16 cellular contexts compared by ENCODE assay signal in genomic region chr1:161499099-161500078, GRCh38. TPM values are rescaled to one million over a fixed set of nuclear protein-coding genes. Genes with fewer than 3 reads are reported as not detected.
DNase-seq lines count a peak whose midpoint lies in the region; ATAC-seq, FAIRE-seq and TF ChIP-seq lines count a peak whose summit lies in the region.
"Had no signal": no experiment of that assay in that cellular context is flagged by ENCODE, and none has a peak within 500 bp of the region (broad histone marks: within the 10 kb centered on the region; RNA-seq: fewer than 3 reads in every experiment).

No MANE protein-coding gene starts in this region.

- peak; percentile 87 for DNase-seq in SIG-M5 treated with dmso at 0.1 percent for 504 hours (lab: John Stamatoyannopoulos, UW; ENCODE audit: unreplicated experiment)
- no peak for DNase-seq in SIG-M5 (lab: John Stamatoyannopoulos, UW)
- peak; percentile 57 for DNase-seq in NOMO-1 treated with dmso at 0.1 percent for 144 hours (lab: John Stamatoyannopoulos, UW; ENCODE audit: unreplicated experiment)
- peak; percentile 35 for DNase-seq in endothelial cell of umbilical vein (ENCODE audit: low read depth, low spot score)
- peak; percentile 86 for DNase-seq in pons (ENCODE audit: low spot score)
- DNase-seq in COLO668 (lab: John Stamatoyannopoulos, UW; ENCODE audit: unreplicated experiment): no peak
- DNase-seq: left cardiac atrium, tibial artery had no signal

- no peak overlapping the region for H3K9ac ChIP-seq in endothelial cell of umbilical vein (replicated peaks; ENCODE audit: extremely low read depth, insufficient read depth, low read length)

- H3K27ac ChIP-seq in endothelial cell of umbilical vein (ENCODE audit: insufficient read depth, low read depth, low read length): peak overlapping the region; percentile 1
- H3K27ac ChIP-seq: 22Rv1, tibial artery had no signal

- CTCF ChIA-PET in endothelial cell of umbilical vein (lab: Charles Lee): interaction anchor here (1.0 to 3.2 kb wide), 3 partner anchors 11 to 538 kb away, joined by 3 to 23 read pairs (median 7); no protein-coding TSS in a partner anchor

- H3K4me3 ChIP-seq in endothelial cell of umbilical vein (replicated peaks in 1 of 3; ENCODE audit: insufficient read depth in 1 of 3, low read depth in 1 of 3, low read length in 3 of 3): no peak overlapping the region
- H3K4me3 ChIP-seq: smooth muscle cell, tibial artery had no signal

- H4K20me1 ChIP-seq in endothelial cell of umbilical vein (replicated peaks; ENCODE audit: control insufficient read depth, extremely low read depth, insufficient read depth, low read length): no peaks in the 10 kb centered on the region

- no peaks in the 10 kb centered on the region for H3K36me3 ChIP-seq in endothelial cell of umbilical vein (ENCODE audit: control insufficient read depth in 2 of 2, extremely low read depth in 1 of 2, insufficient read depth in 2 of 2, low read length in 2 of 2)
- H3K36me3 ChIP-seq: tibial artery had no signal

- no peaks in the 10 kb centered on the region for H3K9me3 ChIP-seq in endothelial cell of umbilical vein (replicated peaks; ENCODE audit: control insufficient read depth, insufficient read depth, low read length)
- H3K9me3 ChIP-seq: tibial artery had no signal

- H3K4me1 ChIP-seq in endothelial cell of umbilical vein (ENCODE audit: control insufficient read depth, extremely low read depth, insufficient read depth, low read length): peaks cover 12% of the 10 kb centered on the region
- H3K4me1 ChIP-seq: tibial artery had no signal

- POLR2A ChIA-PET in endothelial cell of umbilical vein (lab: Charles Lee): no interaction called here

- peaks cover 2 to 4% of the 10 kb centered on the region in 2 experiments for H3K27me3 ChIP-seq in endothelial cell of umbilical vein (ENCODE audit: control insufficient read depth in 2 of 2, insufficient read depth in 2 of 2, low read length in 2 of 2)

- intact Hi-C loops in endothelial cell of umbilical vein (cut with micrococcal nuclease): no loop called here

- no peak for ATAC-seq in GM19463 (IDR thresholded peaks at IDR 0.05; ENCODE audit: unreplicated experiment)
- no peak for ATAC-seq in GM18907 (IDR thresholded peaks at IDR 0.05; ENCODE audit: unreplicated experiment)

- H3K9me1 ChIP-seq in endothelial cell of umbilical vein (replicated peaks; ENCODE audit: control insufficient read depth, extremely low read depth, insufficient read depth, low read length): no peaks in the 10 kb centered on the region

- peak overlapping the region; percentile 7 for H3K4me2 ChIP-seq in endothelial cell of umbilical vein (ENCODE audit: insufficient read depth, low read length)
- H3K4me2 ChIP-seq: smooth muscle cell had no signal

- no TSS peak for BruUV-seq in endothelial cell of umbilical vein (replicated peaks; lab: Mats Ljungman, UMichigan)

- no peak for TF ChIP-seq CTCF in endothelial cell of umbilical vein (IDR thresholded peaks at IDR 0.05; ENCODE audit: extremely low read depth in 1 of 2, insufficient read depth in 1 of 2, low read depth in 1 of 2, low read length in 2 of 2)

- dilution Hi-C loops in endothelial cell of umbilical vein (cut with MboI; ENCODE audit: extremely low pct_ligation_motif_present, low sequenced_read_pairs): no loop called here

- TF ChIP-seq POLR2A in endothelial cell of umbilical vein (IDR thresholded peaks at IDR 0.05; ENCODE audit: low read depth, low read length): no peak

- H2AFZ ChIP-seq in endothelial cell of umbilical vein (ENCODE audit: low read depth, low read length): peak overlapping the region; percentile 58

- peak; percentile 84 for FAIRE-seq in endothelial cell of umbilical vein (lab: Jason Lieb, UNC)

- H3K79me2 ChIP-seq in endothelial cell of umbilical vein (ENCODE audit: control insufficient read depth, insufficient read depth, low read length): no peaks in the 10 kb centered on the region

TF ChIP-seq in endothelial cell of umbilical vein, 7 proteins besides CTCF, POLR2A, EP300 and RAD21:
- TF ChIP-seq, protein P1, sequence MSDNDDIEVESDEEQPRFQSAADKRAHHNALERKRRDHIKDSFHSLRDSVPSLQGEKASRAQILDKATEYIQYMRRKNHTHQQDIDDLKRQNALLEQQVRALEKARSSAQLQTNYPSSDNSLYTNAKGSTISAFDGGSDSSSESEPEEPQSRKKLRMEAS (IDR thresholded peaks at IDR 0.05; ENCODE audit: insufficient read depth, insufficient read length): no peak
- TF ChIP-seq EZH2 (IDR thresholded peaks at IDR 0.05; ENCODE audit: borderline replicate concordance, low read depth, low read length, severe bottlenecking): no peak
- no peak for TF ChIP-seq GATA2 (IDR thresholded peaks at IDR 0.05; ENCODE audit: insufficient read depth, insufficient read length, low read depth, low read length)
- no peak for TF ChIP-seq POLR2AphosphoS5 (IDR thresholded peaks at IDR 0.05; ENCODE audit: insufficient read depth, low read depth, low read length)
- TF ChIP-seq MYC (IDR thresholded peaks at IDR 0.05; ENCODE audit: low read depth, low read length): no peak
- no peak for TF ChIP-seq JUN (IDR thresholded peaks at IDR 0.05; ENCODE audit: borderline replicate concordance, insufficient read depth, insufficient read length, low read depth)
- TF ChIP-seq FOS (IDR thresholded peaks at IDR 0.05; ENCODE audit: borderline replicate concordance, insufficient read depth, low read length): no peak

RNA-seq across cellular contexts. Expression of gene FCGR2A, which starts 5.9 kb away (rescaled TPM):
- total RNA-seq in endothelial cell of umbilical vein: not detected in 2 replicates
- not detected in 2 replicates for polyA plus RNA-seq in endothelial cell of umbilical vein
- not detected in 2 replicates for polyA plus RNA-seq in endothelial cell of umbilical vein (2011; cell fraction: cytosol; rRNA removed)
- not detected in 2 replicates for polyA plus RNA-seq in endothelial cell of umbilical vein (2011; cell fraction: nucleus; rRNA removed)
- polyA plus RNA-seq in endothelial cell of umbilical vein (2012): 0.20 and 0.24 TPM in 2 replicates
- 2.8 and 3.0 TPM in 2 replicates for polyA minus RNA-seq in endothelial cell of umbilical vein
- polyA minus RNA-seq in endothelial cell of umbilical vein (2011; cell fraction: cytosol; rRNA and poly(A)+ RNA removed): not detected
- not detected in 2 replicates for polyA minus RNA-seq in endothelial cell of umbilical vein (2011; cell fraction: nucleus; rRNA and poly(A)+ RNA removed)
- total RNA-seq: endodermal cell, smooth muscle cell had no signal

RNA-seq across cellular contexts. Expression of gene HSPA6, which starts 25.0 kb away (rescaled TPM):
- 0.13 TPM in 1 of 2 replicates, not detected in the other for total RNA-seq in endothelial cell of umbilical vein
- polyA plus RNA-seq in endothelial cell of umbilical vein: 0.03 and 0.10 TPM in 2 replicates
- polyA plus RNA-seq in endothelial cell of umbilical vein (2011; cell fraction: cytosol; rRNA removed): 0.04 and 0.13 TPM in 2 replicates
- polyA plus RNA-seq in endothelial cell of umbilical vein (2011; cell fraction: nucleus; rRNA removed): 0.07 and 0.08 TPM in 2 replicates
- 0.07 TPM in 1 of 2 replicates, not detected in the other for polyA plus RNA-seq in endothelial cell of umbilical vein (2012)
- 0.13 and 0.51 TPM in 2 replicates for polyA minus RNA-seq in endothelial cell of umbilical vein
- polyA minus RNA-seq in endothelial cell of umbilical vein (2011; cell fraction: cytosol; rRNA and poly(A)+ RNA removed): not detected
- 0.19 TPM in 1 of 2 replicates, not detected in the other for polyA minus RNA-seq in endothelial cell of umbilical vein (2011; cell fraction: nucleus; rRNA and poly(A)+ RNA removed)
- total RNA-seq: endodermal cell had no signal

RNA-seq across cellular contexts. Expression of gene FCGR3A, which starts 50.2 kb away (rescaled TPM):
- total RNA-seq in endothelial cell of umbilical vein: not detected in 2 replicates
- polyA plus RNA-seq in endothelial cell of umbilical vein: not detected in 2 replicates
- polyA plus RNA-seq in endothelial cell of umbilical vein (2011; cell fraction: cytosol; rRNA removed): not detected in 2 replicates
- not detected in 2 replicates for polyA plus RNA-seq in endothelial cell of umbilical vein (2011; cell fraction: nucleus; rRNA removed)
- polyA plus RNA-seq in endothelial cell of umbilical vein (2012): not detected in 2 replicates
- not detected in 2 replicates for polyA minus RNA-seq in endothelial cell of umbilical vein
- not detected for polyA minus RNA-seq in endothelial cell of umbilical vein (2011; cell fraction: cytosol; rRNA and poly(A)+ RNA removed)
- polyA minus RNA-seq in endothelial cell of umbilical vein (2011; cell fraction: nucleus; rRNA and poly(A)+ RNA removed): not detected in 2 replicates
- total RNA-seq: activated T-helper 2 cell treated with anti-CD3 and anti-CD28 coated beads, Interferon-gamma antibody, Interleukin-2, Interleukin-4, amounts not matched to agents 10 μg/mL and 5 μg/mL and 100 μg/mL, durations not matched to agents 14 hours and 24 hours and 36 hours; endodermal cell; OCI-LY7; smooth muscle cell; T-helper 2 cell treated with Interferon-gamma antibody and Interleukin-4, amounts not matched to agents 100 ng/mL and 5 ng/mL, for 36 hours had no signal

Comparison
In these comparisons a context has a peak if more than half of its experiments do, and no peak if none do; other contexts are left out.
1. DNase-seq: peak in SIG-M5 treated with dmso at 0.1 percent for 504 hours (single experiment), NOMO-1 treated with dmso at 0.1 percent for 144 hours (single experiment), endothelial cell of umbilical vein (single experiment) and pons (single experiment); none in SIG-M5 (single experiment) and COLO668 (single experiment).